8 cellular contexts compared by ENCODE assay signal in the genomic region with DNA sequence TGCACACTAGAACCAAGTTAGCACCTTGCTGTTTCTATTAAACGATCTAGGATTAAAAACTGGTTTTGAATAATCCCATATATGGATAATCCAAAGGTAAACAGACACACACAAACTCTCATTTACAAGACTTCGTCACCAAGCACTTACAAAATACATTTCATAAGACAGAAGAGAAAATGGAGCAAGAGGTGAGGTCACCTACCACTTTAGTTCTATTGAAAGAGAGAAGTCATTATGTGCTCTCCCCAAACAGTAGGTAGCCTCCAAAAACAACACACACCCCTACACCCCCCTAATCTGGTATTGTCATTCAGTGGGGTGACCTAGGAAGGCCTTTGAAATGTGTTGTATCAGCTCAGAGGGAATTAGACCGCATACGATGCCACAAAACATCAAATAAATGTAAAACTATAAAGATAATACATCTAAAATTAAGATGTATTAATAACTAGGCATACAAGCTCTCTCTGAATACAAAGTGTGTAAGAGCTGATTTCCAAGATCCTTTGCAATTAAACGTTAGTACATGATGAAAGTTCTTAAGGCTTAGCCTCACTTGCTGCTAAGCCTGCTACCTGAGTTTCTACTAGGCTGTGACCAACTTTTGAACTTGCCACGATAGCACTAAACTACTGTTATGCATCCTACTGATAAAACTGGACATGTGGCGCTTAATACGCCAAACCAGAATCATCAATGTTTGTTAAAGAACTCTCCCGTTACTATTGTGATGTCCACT. TPM values are rescaled to one million over a fixed set of nuclear protein-coding genes. Genes with fewer than 3 reads are reported as not detected.
A peak's percentile ranks its signal among the peaks of the same experiment; 100 is the strongest.
DNase-seq lines count a peak whose midpoint lies in the region; ATAC-seq and TF ChIP-seq lines count a peak whose summit lies in the region.

No MANE protein-coding gene starts in this region.

- peak; percentile 38 for DNase-seq in GF-D8 (lab: John Stamatoyannopoulos, UW)
- peak; percentile 43 for DNase-seq in SKM-1 (lab: John Stamatoyannopoulos, UW; ENCODE audit: unreplicated experiment)
- DNase-seq in effector CD8-positive, alpha-beta T cell (lab: John Stamatoyannopoulos, UW) = no peak
- DNase-seq in foreskin melanocyte = no peak

- no peak for TF ChIP-seq CTCF in neutrophil (IDR thresholded peaks at IDR 0.05)

- H3K36me3 ChIP-seq in neutrophil = peaks cover 26% of the 10 kb centered on the region

- ATAC-seq in HG03045 (IDR thresholded peaks at IDR 0.05; ENCODE audit: unreplicated experiment) (peak; percentile 15), esophagus mucosa (peak; percentile 63), HG03520 (IDR thresholded peaks at IDR 0.05; ENCODE audit: unreplicated experiment) (no peak)

- H3K27ac ChIP-seq in neutrophil = peak overlapping the region; percentile 92

- peak overlapping the region; percentile 75 to 90 for H3K4me3 ChIP-seq in neutrophil (ENCODE audit: low read depth in 1 of 2, low read length in 1 of 2)

- H3K4me1 ChIP-seq in neutrophil (ENCODE audit: control insufficient read depth in 1 of 2, insufficient read depth in 1 of 2, low read depth in 1 of 2, low read length in 1 of 2) = peaks cover 34 to 37% of the 10 kb centered on the region in 2 experiments

- H3K9me3 ChIP-seq in neutrophil = no peaks in the 10 kb centered on the region

- no peaks in the 10 kb centered on the region for H3K27me3 ChIP-seq in neutrophil

RNA-seq across cellular contexts. Expression of gene SRPK1, which starts 1.6 kb away (rescaled TPM):
- 44.7 TPM for total RNA-seq in esophagus mucosa

Comparison
In these comparisons a context has a peak if more than half of its experiments do, and no peak if none do; other contexts are left out.
1. DNase-seq: peak in GF-D8 (single experiment) and SKM-1 (single experiment); none in effector CD8-positive, alpha-beta T cell (single experiment) and foreskin melanocyte (single experiment).